Comparison of ENCODE assay signal across 11 cellular contexts in genomic region chr4:145218251-145218650, GRCh38. TPM values are rescaled to one million over a fixed set of nuclear protein-coding genes. Genes with fewer than 3 reads are reported as not detected.
A peak's percentile ranks its signal among the peaks of the same experiment; 100 is the strongest.
DNase-seq lines count a peak whose midpoint lies in the region; ATAC-seq, FAIRE-seq and TF ChIP-seq lines count a peak whose summit lies in the region.
"Had no signal": no experiment of that assay in that cellular context is flagged by ENCODE, and none has a peak within 500 bp of the region (broad histone marks: within the 10 kb centered on the region; RNA-seq: fewer than 3 reads in every experiment).

No MANE protein-coding gene starts in this region.

- H3K4me1 ChIP-seq in OCI-LY7 (ENCODE audit: insufficient read depth, low read length, poor library complexity, severe bottlenecking) (peaks cover 21% of the 10 kb centered on the region), mucosa of descending colon (ENCODE audit: low read depth) (no peaks in the 10 kb centered on the region), HepG2 (ENCODE audit: insufficient read depth, low read length) (no peaks in the 10 kb centered on the region)
- H3K4me1 ChIP-seq: body of pancreas had no signal

- no peaks in the 10 kb centered on the region for H3K9me3 Mint-ChIP-seq in activated T-helper 1 cell treated with anti-CD3 and anti-CD28 coated beads, Interleukin-12 subunit alpha, Interleukin-12 subunit beta, Interleukin-2, Interleukin-4 antibody, amounts not matched to agents 30 ng/mL and 10 ng/mL and 1 ng/mL, durations not matched to agents 14 hours and 24 hours and 36 hours
- H3K9me3 Mint-ChIP-seq: activated CD4-positive, alpha-beta memory T cell treated with anti-CD3 and anti-CD28 coated beads, Interleukin-2, amount 10 ng/mL, durations not matched to agents 7 days and 5 days; naive thymus-derived CD4-positive, alpha-beta T cell had no signal

- no peak overlapping the region for H3K4me3 ChIP-seq in OCI-LY7 (ENCODE audit: low read depth, low read length, poor library complexity, severe bottlenecking)
- H3K4me3 ChIP-seq in mucosa of descending colon, result no peak overlapping the region
- H3K4me3 ChIP-seq in HepG2 (replicated peaks in 1 of 3; ENCODE audit: insufficient read depth in 1 of 3, low read depth in 2 of 3, low read length in 3 of 3), result no peak overlapping the region
- H3K4me3 ChIP-seq: body of pancreas had no signal

- H3K27ac ChIP-seq in OCI-LY7 (ENCODE audit: low read depth, low read length, poor library complexity, severe bottlenecking), result no peak overlapping the region
- H3K27ac ChIP-seq in HepG2 (ENCODE audit: extremely low read length, insufficient read depth, low read length), result no peak overlapping the region
- H3K27ac ChIP-seq: body of pancreas had no signal

- TF ChIP-seq EP300 in HepG2 (IDR thresholded peaks at IDR 0.05; ENCODE audit: low read depth in 2 of 2, low read length in 2 of 2), result no peak
- TF ChIP-seq EP300 in HepG2 (CRISPR knock-in tag; IDR thresholded peaks at IDR 0.05; ENCODE audit: borderline replicate concordance), result no peak

- H3K27ac Mint-ChIP-seq in activated T-helper 1 cell treated with anti-CD3 and anti-CD28 coated beads, Interleukin-12 subunit alpha, Interleukin-12 subunit beta, Interleukin-2, Interleukin-4 antibody, amounts not matched to agents 30 ng/mL and 10 ng/mL and 1 ng/mL, durations not matched to agents 14 hours and 24 hours and 36 hours, result no peak overlapping the region
- H3K27ac Mint-ChIP-seq: activated CD4-positive, alpha-beta memory T cell treated with anti-CD3 and anti-CD28 coated beads, Interleukin-2, amount 10 ng/mL, durations not matched to agents 7 days and 5 days; naive thymus-derived CD4-positive, alpha-beta T cell had no signal

- no peak for TF ChIP-seq CTCF in GM10248 (IDR thresholded peaks at IDR 0.05; ENCODE audit: control extremely low read depth, extremely low read depth, low read depth, missing control alignments)
- TF ChIP-seq CTCF in OCI-LY7 (conservative IDR thresholded peaks at IDR 0.05; ENCODE audit: low read length), result no peak
- TF ChIP-seq CTCF in mucosa of descending colon (IDR thresholded peaks at IDR 0.05), result no peak
- TF ChIP-seq CTCF in HepG2 (CRISPR knock-in tag; IDR thresholded peaks at IDR 0.05), result no peak

- peak; percentile 87 for ATAC-seq in GM19438 (IDR thresholded peaks at IDR 0.05; ENCODE audit: low read depth, unreplicated experiment)
- ATAC-seq in HG02973 (IDR thresholded peaks at IDR 0.05; ENCODE audit: unreplicated experiment), result peak; percentile 89
- no peak for ATAC-seq in mucosa of descending colon
- ATAC-seq in HepG2, result no peak
- ATAC-seq: body of pancreas; naive thymus-derived CD4-positive, alpha-beta T cell had no signal

- BruUV-seq in OCI-LY7 (replicated peaks; lab: Mats Ljungman, UMichigan) (no TSS peak), HepG2 (replicated peaks; lab: Mats Ljungman, UMichigan) (no TSS peak)

- no peaks in the 10 kb centered on the region for H3K9me2 ChIP-seq in OCI-LY7 (ENCODE audit: insufficient read depth, low read length)

- peaks cover 13% of the 10 kb centered on the region for H3K27me3 Mint-ChIP-seq in activated T-helper 1 cell treated with anti-CD3 and anti-CD28 coated beads, Interleukin-12 subunit alpha, Interleukin-12 subunit beta, Interleukin-2, Interleukin-4 antibody, amounts not matched to agents 30 ng/mL and 10 ng/mL and 1 ng/mL, durations not matched to agents 14 hours and 24 hours and 36 hours (ENCODE audit: insufficient read depth)

- CTCF ChIA-PET in GM10248 (lab: Yijun Ruan, JAX) (interaction anchor here (0.7 to 3.7 kb wide), 10 partner anchors 9 to 400 kb away, joined by 3 to 29 read pairs (median 6); partner anchors contain the start of gene MMAA), OCI-LY7 (lab: Charles Lee; ENCODE audit: unreplicated experiment) (interaction anchor here (1.0 kb wide), 1 partner anchor 339 kb away, joined by 3 read pairs; no protein-coding TSS in a partner anchor), HepG2 (lab: Yijun Ruan, JAX; ENCODE audit: low intra/inter-chr PET ratio, low total read pairs) (no interaction called here)

- WGBS in HepG2 (ENCODE audit: low lambda C conversion rate), result 4% methylated on average over 3 of the region's 3 CpGs

- no peaks in the 10 kb centered on the region for H3K4me1 Mint-ChIP-seq in activated T-helper 1 cell treated with anti-CD3 and anti-CD28 coated beads, Interleukin-12 subunit alpha, Interleukin-12 subunit beta, Interleukin-2, Interleukin-4 antibody, amounts not matched to agents 30 ng/mL and 10 ng/mL and 1 ng/mL, durations not matched to agents 14 hours and 24 hours and 36 hours (ENCODE audit: low read depth)
- H3K4me1 Mint-ChIP-seq: activated CD4-positive, alpha-beta memory T cell treated with anti-CD3 and anti-CD28 coated beads, Interleukin-2, amount 10 ng/mL, durations not matched to agents 7 days and 5 days had no signal

- DNase-seq in GM10248 (ENCODE audit: extremely low spot score) (peak; percentile 32), OCI-LY7 (ENCODE audit: low spot score) (peak; percentile 51), mucosa of descending colon (no peak), MV-4-11 (lab: John Stamatoyannopoulos, UW) (no peak), HepG2 (ENCODE audit: low spot score) (no peak)
- DNase-seq in activated T-helper 1 cell treated with anti-CD3 and anti-CD28 coated beads, Interleukin-12 subunit alpha, Interleukin-12 subunit beta, Interleukin-2, Interleukin-4 antibody, amounts not matched to agents 30 ng/mL and 10 ng/mL and 1 ng/mL, durations not matched to agents 14 hours and 24 hours and 36 hours (ENCODE audit: low spot score), result no peak
- DNase-seq: activated CD4-positive, alpha-beta memory T cell treated with anti-CD3 and anti-CD28 coated beads, Interleukin-2, amount 10 ng/mL, durations not matched to agents 7 days and 5 days; naive thymus-derived CD4-positive, alpha-beta T cell had no signal

- in situ Hi-C loops in HepG2 (cut with HindIII; ENCODE audit: extremely low pct_ligation_motif_present, low pct_unique_long_range_greater_than_20kb), result loop anchor here (10.0 kb wide), 1 partner anchor 397 kb away; the partner anchor contains the start of gene MMAA

- H4K20me1 ChIP-seq in OCI-LY7 (ENCODE audit: insufficient read depth, low read length) (no peaks in the 10 kb centered on the region), HepG2 (ENCODE audit: insufficient read depth, low read length) (no peaks in the 10 kb centered on the region)

- TF ChIP-seq RAD21 in HepG2 (CRISPR knock-in tag; IDR thresholded peaks at IDR 0.05), result no peak

- H3K9ac ChIP-seq in HepG2 (ENCODE audit: insufficient read depth, low read depth, low read length), result no peak overlapping the region

- H2AFZ ChIP-seq in OCI-LY7 (ENCODE audit: low read length) (peak overlapping the region; percentile 92), HepG2 (ENCODE audit: low read length) (no peak overlapping the region)

- no peak overlapping the region for H3K4me3 Mint-ChIP-seq in activated T-helper 1 cell treated with anti-CD3 and anti-CD28 coated beads, Interleukin-12 subunit alpha, Interleukin-12 subunit beta, Interleukin-2, Interleukin-4 antibody, amounts not matched to agents 30 ng/mL and 10 ng/mL and 1 ng/mL, durations not matched to agents 14 hours and 24 hours and 36 hours
- H3K4me3 Mint-ChIP-seq: activated CD4-positive, alpha-beta memory T cell treated with anti-CD3 and anti-CD28 coated beads, Interleukin-2, amount 10 ng/mL, durations not matched to agents 7 days and 5 days; naive thymus-derived CD4-positive, alpha-beta T cell had no signal

- FAIRE-seq in HepG2 (lab: Jason Lieb, UNC), result no peak

- POLR2A ChIA-PET in GM10248 (lab: Yijun Ruan, JAX) (no interaction called here), OCI-LY7 (lab: Charles Lee) (interaction anchor here (0.7 kb wide), 2 partner anchors 32 to 219 kb away, joined by 3 to 4 read pairs; no protein-coding TSS in a partner anchor), HepG2 (lab: Yijun Ruan, JAX) (no interaction called here)

- H3K4me2 ChIP-seq in OCI-LY7 (ENCODE audit: low read length) (peak overlapping the region; percentile 51), HepG2 (ENCODE audit: low read depth, low read length) (no peak overlapping the region)

- H3K36me3 ChIP-seq in OCI-LY7 (ENCODE audit: insufficient read depth, low read length) (no peaks in the 10 kb centered on the region), mucosa of descending colon (ENCODE audit: low read depth) (no peaks in the 10 kb centered on the region), HepG2 (replicated peaks in 1 of 2; ENCODE audit: control insufficient read depth in 1 of 2, insufficient read depth in 2 of 2, low read length in 2 of 2) (no peaks in the 10 kb centered on the region)

- H3K79me2 ChIP-seq in OCI-LY7 (ENCODE audit: insufficient read depth, low read depth, low read length), result no peaks in the 10 kb centered on the region
- no peaks in the 10 kb centered on the region for H3K79me2 ChIP-seq in HepG2 (ENCODE audit: insufficient read depth, low read length)

- no peak for TF ChIP-seq POLR2A in HepG2 (IDR thresholded peaks at IDR 0.05; ENCODE audit: insufficient read depth in 1 of 2, low read depth in 2 of 2, low read length in 2 of 2)

- no peaks in the 10 kb centered on the region for H3K36me3 Mint-ChIP-seq in activated T-helper 1 cell treated with anti-CD3 and anti-CD28 coated beads, Interleukin-12 subunit alpha, Interleukin-12 subunit beta, Interleukin-2, Interleukin-4 antibody, amounts not matched to agents 30 ng/mL and 10 ng/mL and 1 ng/mL, durations not matched to agents 14 hours and 24 hours and 36 hours (ENCODE audit: low read depth)
- H3K36me3 Mint-ChIP-seq: naive thymus-derived CD4-positive, alpha-beta T cell had no signal

- H3K9me3 ChIP-seq in OCI-LY7 (ENCODE audit: low read length) (peaks cover 14% of the 10 kb centered on the region; the same call in 1 of the 2 replicates), mucosa of descending colon (no peaks in the 10 kb centered on the region), HepG2 (ENCODE audit: low read length) (no peaks in the 10 kb centered on the region)
- H3K9me3 ChIP-seq: body of pancreas had no signal

- intact Hi-C loops in OCI-LY7 (cut with micrococcal nuclease; ENCODE audit: unreplicated experiment) (loop anchor here (5.0 kb wide), 1 partner anchor 399 kb away; the partner anchor contains the start of gene MMAA), mucosa of descending colon (cut with DNase I, micrococcal nuclease) (loop anchor here in 1 of 2 donors (10.0 kb wide), 1 partner anchor 397 kb away; the partner anchor contains the start of gene MMAA), HepG2 (cut with micrococcal nuclease; ENCODE audit: unreplicated experiment) (loop anchor here (5.0 to 10.0 kb wide), 2 partner anchors 399 to 527 kb away; partner anchors contain the start of gene MMAA)
- intact Hi-C loops in activated T-helper 1 cell treated with anti-CD3 and anti-CD28 coated beads, Interleukin-12 subunit alpha, Interleukin-12 subunit beta, Interleukin-2, Interleukin-4 antibody, amounts not matched to agents 30 ng/mL and 10 ng/mL and 1 ng/mL, durations not matched to agents 14 hours and 24 hours and 36 hours (cut with micrococcal nuclease), result loop anchor here (5.0 kb wide), 1 partner anchor 339 kb away; no protein-coding TSS in a partner anchor

- no peaks in the 10 kb centered on the region; a peak in 2 of 5 replicates for H3K27me3 ChIP-seq in HepG2 (ENCODE audit: control insufficient read depth in 1 of 2, insufficient read depth in 2 of 2, low read length in 2 of 2)
- H3K27me3 ChIP-seq: body of pancreas had no signal

RNA-seq across cellular contexts. Expression of gene OTUD4, which starts 37.9 kb away (rescaled TPM):
- total RNA-seq in OCI-LY7 (2014; rRNA removed; shearing (Covaris generic)), result 17.3 and 23.4 TPM in 2 replicates
- total RNA-seq in OCI-LY7 (2022) (54.9 and 60.1 TPM in 2 replicates), mucosa of descending colon (10 to 100 TPM; 29.9 to 52.9 (median 38.4) TPM), HepG2 (2016; rRNA removed; fragmentation: Illumina TruSeq; extraction: Trizol) (16.1 and 21.1 TPM in 2 replicates)
- 76.9 and 80.9 TPM in 2 replicates for total RNA-seq in activated T-helper 1 cell treated with anti-CD3 and anti-CD28 coated beads, Interleukin-12 subunit alpha, Interleukin-12 subunit beta, Interleukin-2, Interleukin-4 antibody, amounts not matched to agents 30 ng/mL and 10 ng/mL and 1 ng/mL, durations not matched to agents 14 hours and 24 hours and 36 hours
- total RNA-seq in HepG2 (2016; cell fraction: cytosol; rRNA removed; fragmentation: Illumina TruSeq; extraction: Trizol; ENCODE audit: low read depth), result 5.8 and 7.3 TPM in 2 replicates
- total RNA-seq in HepG2 (2016; cell fraction: insoluble cytoplasmic fraction; rRNA removed; fragmentation: Illumina TruSeq; extraction: Trizol), result 15.5 and 21.2 TPM in 2 replicates
- total RNA-seq in HepG2 (2016; cell fraction: membrane; rRNA removed; fragmentation: Illumina TruSeq; extraction: Trizol), result 7.7 and 9.2 TPM in 2 replicates
- 36.4 and 37.2 TPM in 2 replicates for total RNA-seq in HepG2 (2016; cell fraction: nucleus; rRNA removed; fragmentation: Illumina TruSeq; extraction: Trizol)
- 14.7 and 18.0 TPM in 2 replicates for polyA plus RNA-seq in HepG2 (2011; rRNA removed)
- polyA plus RNA-seq in HepG2 (2011; cell fraction: cytosol; rRNA removed), result 7.3 and 11.8 TPM in 2 replicates
- 14.7 and 19.7 TPM in 2 replicates for polyA plus RNA-seq in HepG2 (2011; cell fraction: nucleus; rRNA removed)
- 17.3 and 19.5 TPM in 2 replicates for polyA plus RNA-seq in HepG2 (2012)
- 0.61 and 0.79 TPM in 2 replicates for polyA plus RNA-seq in HepG2 (2016; cell fraction: cytosol; fragmentation: Illumina TruSeq; extraction: Trizol; ENCODE audit: low read depth)
- polyA plus RNA-seq in HepG2 (2016; cell fraction: insoluble cytoplasmic fraction; fragmentation: Illumina TruSeq; extraction: Trizol; ENCODE audit: low read depth), result 20.7 and 21.3 TPM in 2 replicates
- polyA plus RNA-seq in HepG2 (2016; cell fraction: membrane; fragmentation: Illumina TruSeq; extraction: Trizol; ENCODE audit: low read depth), result 2.2 and 2.9 TPM in 2 replicates
- 31.2 and 36.5 TPM in 2 replicates for polyA plus RNA-seq in HepG2 (2016; cell fraction: nucleus; fragmentation: Illumina TruSeq; extraction: Trizol; ENCODE audit: insufficient read depth, low read depth)
- polyA minus RNA-seq in HepG2 (2011; rRNA and poly(A)+ RNA removed; ENCODE audit: low replicate concordance), result 28.1 and 29.5 TPM in 2 replicates
- polyA minus RNA-seq in HepG2 (2011; cell fraction: cytosol; rRNA and poly(A)+ RNA removed), result 23.0 and 27.3 TPM in 2 replicates
- 64.8 and 79.4 TPM in 2 replicates for polyA minus RNA-seq in HepG2 (2011; cell fraction: nucleus; rRNA and poly(A)+ RNA removed)

Comparison
In these comparisons a context has a peak if more than half of its experiments do, and no peak if none do; other contexts are left out.
1. DNase-seq: peak in GM10248 (single experiment) and OCI-LY7 (single experiment); none in mucosa of descending colon (0 of 3), activated T-helper 1 cell treated with anti-CD3 and anti-CD28 coated beads, Interleukin-12 subunit alpha, Interleukin-12 subunit beta, Interleukin-2, Interleukin-4 antibody, amounts not matched to agents 30 ng/mL and 10 ng/mL and 1 ng/mL, durations not matched to agents 14 hours and 24 hours and 36 hours (single experiment), MV-4-11 (single experiment) and HepG2 (single experiment).
2. ATAC-seq: peak in GM19438 (single experiment) and HG02973 (single experiment); none in mucosa of descending colon (single experiment) and HepG2 (single experiment).